In genomic region chr7:26815452-26815851, GRCh38 we compare ENCODE assay signal across 1 cellular context.
TF ChIP-seq lines count a peak whose summit lies in the region.

No MANE protein-coding gene starts in this region.

TF ChIP-seq in GM23338, 12 proteins besides CTCF, POLR2A, EP300 and RAD21 (continued from another document):
- TF ChIP-seq REST (IDR thresholded peaks at IDR 0.05; ENCODE audit: unreplicated experiment) (no peak), JUNB (IDR thresholded peaks at IDR 0.05; ENCODE audit: unreplicated experiment) (no peak), ETS1 (IDR thresholded peaks at IDR 0.05) (no peak), EZH2phosphoT487 (IDR thresholded peaks at IDR 0.05; ENCODE audit: unreplicated experiment) (no peak), ZNF331 (CRISPR knock-in tag; IDR thresholded peaks at IDR 0.05; ENCODE audit: low read depth) (no peak), POLR2AphosphoS5 (IDR thresholded peaks at IDR 0.05; ENCODE audit: low read depth) (no peak), STAT1 (IDR thresholded peaks at IDR 0.05; ENCODE audit: unreplicated experiment) (no peak), EZH2 (IDR thresholded peaks at IDR 0.05; ENCODE audit: low read depth, unreplicated experiment) (no peak)
